28 cellular contexts compared by ENCODE assay signal in the genomic region with DNA sequence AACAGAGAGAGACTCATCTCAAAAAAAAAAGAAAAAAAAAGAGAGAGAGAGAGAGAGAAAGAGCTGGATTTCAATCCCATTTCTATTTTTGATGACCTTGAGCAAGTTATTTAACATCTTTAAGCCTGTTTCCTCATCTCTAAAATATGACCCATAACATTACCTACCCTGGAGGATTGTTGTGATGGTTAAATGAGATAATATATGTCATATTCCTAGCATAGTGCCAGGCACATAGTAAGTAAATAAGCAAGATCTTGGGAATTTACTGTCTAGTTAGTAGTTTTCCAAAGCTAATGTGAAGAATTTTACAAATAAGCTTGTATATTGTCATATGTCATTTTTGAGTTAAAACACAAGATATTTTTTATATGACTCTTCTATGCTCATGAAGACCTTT.
"Had no signal": no experiment of that assay in that cellular context is flagged by ENCODE, and none has a peak within 500 bp of the region (broad histone marks: within the 10 kb centered on the region; RNA-seq: fewer than 3 reads in every experiment).

No MANE protein-coding gene starts in this region.

- H3K36me3 ChIP-seq: esophagus squamous epithelium, gastrocnemius medialis, heart right ventricle, left lung, lower lobe of right lung had no signal

- H3K27ac Mint-ChIP-seq: dendritic cell treated with granulocyte-macrophage colony-stimulating factor and Interleukin-4, amounts not matched to agents 40 ng/mL and 50 ng/mL, for 4 days; mesothelial cell of epicardium; naive thymus-derived CD8-positive, alpha-beta T cell had no signal

- ATAC-seq: effector memory CD8-positive, alpha-beta T cell; esophagus mucosa; gastrocnemius medialis; heart right ventricle; left cardiac atrium; left lung; left ventricle myocardium superior; lower lobe of right lung; mucosa of descending colon; naive thymus-derived CD8-positive, alpha-beta T cell had no signal

- H3K4me3 Mint-ChIP-seq: dendritic cell treated with granulocyte-macrophage colony-stimulating factor and Interleukin-4, amounts not matched to agents 40 ng/mL and 50 ng/mL, for 4 days; effector memory CD8-positive, alpha-beta T cell; endodermal cell; mesothelial cell of epicardium; naive B cell; naive thymus-derived CD8-positive, alpha-beta T cell had no signal

- H3K36me3 Mint-ChIP-seq: mesothelial cell of epicardium; naive B cell; naive thymus-derived CD8-positive, alpha-beta T cell had no signal

- H3K4me1 Mint-ChIP-seq: naive B cell had no signal

- H3K27ac ChIP-seq: epithelial cell of prostate, esophagus squamous epithelium, gastrocnemius medialis, heart right ventricle, left lung, lower lobe of right lung had no signal

- H3K4me1 ChIP-seq: esophagus squamous epithelium, gastrocnemius medialis, heart right ventricle, left lung, lower lobe of right lung had no signal

- DNase-seq: cortex of kidney; effector CD8-positive, alpha-beta T cell; effector memory CD8-positive, alpha-beta T cell; endodermal cell; erythroblast; esophagus squamous epithelium; foreskin fibroblast; foreskin melanocyte; gastrocnemius medialis; glutamatergic neuron; head of caudate nucleus; heart right ventricle; hippocampal formation; left cardiac atrium; left lung; left ventricle myocardium superior; lower lobe of right lung; mesenchymal stem cell; mucosa of descending colon; naive B cell; naive thymus-derived CD8-positive, alpha-beta T cell had no signal

- H3K4me3 ChIP-seq: esophagus squamous epithelium, gastrocnemius medialis, heart right ventricle, left lung, lower lobe of right lung, mucosa of descending colon had no signal

- H3K27me3 ChIP-seq: esophagus squamous epithelium, gastrocnemius medialis, heart right ventricle, left lung had no signal

- H3K9me3 Mint-ChIP-seq: dendritic cell treated with granulocyte-macrophage colony-stimulating factor and Interleukin-4, amounts not matched to agents 40 ng/mL and 50 ng/mL, for 4 days; effector memory CD8-positive, alpha-beta T cell; endodermal cell; mesothelial cell of epicardium; naive B cell; naive thymus-derived CD8-positive, alpha-beta T cell had no signal

- FAIRE-seq: endometrium, islet of Langerhans, keratinocyte had no signal

- H3K9me3 ChIP-seq: esophagus squamous epithelium, gastrocnemius medialis, left lung, lower lobe of right lung, mucosa of descending colon had no signal
